16 cellular contexts compared by ENCODE assay signal in the genomic region with DNA sequence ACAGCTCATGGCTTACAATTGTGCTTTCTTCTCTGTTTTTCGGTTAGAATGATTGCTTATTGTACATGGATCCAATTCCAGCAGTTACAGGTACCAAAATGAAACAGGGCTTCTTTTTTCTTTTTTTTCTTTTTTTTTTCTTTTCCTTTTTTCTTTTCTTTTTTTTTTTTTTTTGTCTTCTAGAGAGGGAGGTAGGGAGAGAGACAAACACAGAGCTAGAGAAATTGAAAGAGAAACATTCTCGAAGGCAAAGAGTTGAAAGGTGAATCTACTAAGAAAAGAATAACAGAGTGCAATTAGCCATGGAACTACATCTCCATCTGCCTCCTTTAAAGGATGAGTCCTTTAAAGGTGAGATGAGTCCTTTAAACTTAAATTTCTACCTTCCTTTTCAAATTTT. TPM values are rescaled to one million over a fixed set of nuclear protein-coding genes. Genes with fewer than 3 reads are reported as not detected.
DNase-seq lines count a peak whose midpoint lies in the region; ATAC-seq, FAIRE-seq and TF ChIP-seq lines count a peak whose summit lies in the region.
"Had no signal": no experiment of that assay in that cellular context is flagged by ENCODE, and none has a peak within 500 bp of the region (broad histone marks: within the 10 kb centered on the region; RNA-seq: fewer than 3 reads in every experiment).

No MANE protein-coding gene starts in this region.

- H3K4me1 ChIP-seq in PC-3 (ENCODE audit: insufficient read depth, low read length) (peaks cover 7% of the 10 kb centered on the region), H1 (replicated peaks in 1 of 4; ENCODE audit: control insufficient read depth in 3 of 4, insufficient read depth in 4 of 4, low read length in 3 of 4) (peaks cover 0 to 8% (median 2%) of the 10 kb centered on the region in 4 experiments; a peak in 3 of 7 replicates), mesodermal cell (ENCODE audit: control insufficient read depth, insufficient read depth, low read length, poor library complexity, severe bottlenecking) (peaks cover 2% of the 10 kb centered on the region), thyroid gland (peaks cover 3 to 23% of the 10 kb centered on the region in 2 donors)

- H2AK5ac ChIP-seq in H1 (ENCODE audit: low read depth, low read length) = no peak overlapping the region

- peaks cover 46% of the 10 kb centered on the region for H3K27me3 Mint-ChIP-seq in type B pancreatic cell

- H3K4me2 ChIP-seq in PC-3 (ENCODE audit: low read length) (peak overlapping the region; percentile 90), H1 (ENCODE audit: insufficient read depth in 1 of 2, low read depth in 2 of 2, low read length in 2 of 2) (peak overlapping the region; percentile 94 to 98)

- H3K18ac ChIP-seq in H1 (ENCODE audit: extremely low read depth, low read length) = no peak overlapping the region

- peaks cover 16% of the 10 kb centered on the region for H3K4me1 Mint-ChIP-seq in type B pancreatic cell (ENCODE audit: unreplicated experiment)
- H3K4me1 Mint-ChIP-seq: activated naive CD4-positive, alpha-beta T cell treated with anti-CD3 and anti-CD28 coated beads, Interleukin-2, amount 50 U/mL, for 24 hours had no signal

- TF ChIP-seq POLR2A in H1 (IDR thresholded peaks at IDR 0.05; ENCODE audit: control extremely low read depth in 1 of 2, low read depth in 2 of 2, low read length in 2 of 2) (no peak), thyroid gland (IDR thresholded peaks at IDR 0.05) (no peak)

- no peak overlapping the region for H3K4ac ChIP-seq in H1 (replicated peaks; ENCODE audit: insufficient read length, low read depth, low read length)

- peaks cover 11% of the 10 kb centered on the region for H3K23me2 ChIP-seq in H1 (ENCODE audit: low read depth, low read length)

- H3K27ac Mint-ChIP-seq in type B pancreatic cell = no peak overlapping the region
- H3K27ac Mint-ChIP-seq: activated naive CD4-positive, alpha-beta T cell treated with anti-CD3 and anti-CD28 coated beads, Interleukin-2, amount 50 U/mL, for 24 hours; CD4-positive, alpha-beta T cell had no signal

- FAIRE-seq in H1 (lab: Jason Lieb, UNC) = no peak
- FAIRE-seq: keratinocyte had no signal

- H3K27me3 ChIP-seq in PC-3 (ENCODE audit: low read length) (no peaks in the 10 kb centered on the region), H1 (replicated peaks in 1 of 4; ENCODE audit: control insufficient read depth in 3 of 4, extremely low read depth in 1 of 4, insufficient read depth in 3 of 4, low read length in 3 of 4) (peaks cover 0 to 3% (median 0%) of the 10 kb centered on the region in 4 experiments; a peak in 2 of 7 replicates), thyroid gland (peaks cover 10% of the 10 kb centered on the region)

- no peak overlapping the region for H2BK20ac ChIP-seq in H1 (ENCODE audit: low read length)

- POLR2A ChIA-PET in PC-3 (lab: Charles Lee; ENCODE audit: unreplicated experiment) = interaction anchor here (0.7 kb wide), 1 partner anchor 667 kb away, joined by 3 read pairs; no protein-coding TSS in a partner anchor
- POLR2A ChIA-PET in H1 (lab: Charles Lee; ENCODE audit: partially characterized antibody) = interaction anchor here (0.7 to 1.5 kb wide), 3 partner anchors 13 to 665 kb away, joined by 3 to 7 read pairs (median 3); a partner anchor contains a TSS

- H2AFZ ChIP-seq in PC-3 (ENCODE audit: low read length) (no peak overlapping the region), H1 (ENCODE audit: low read length) (no peak overlapping the region)

- H3K4me3 Mint-ChIP-seq in type B pancreatic cell = peak overlapping the region; percentile 91
- H3K4me3 Mint-ChIP-seq: activated naive CD4-positive, alpha-beta T cell treated with anti-CD3 and anti-CD28 coated beads, Interleukin-2, amount 50 U/mL, for 24 hours; CD4-positive, alpha-beta T cell had no signal

- no peak overlapping the region for H4K8ac ChIP-seq in H1 (ENCODE audit: extremely low read depth, insufficient read depth, low read length)

- intact Hi-C loops in PC-3 (cut with micrococcal nuclease) = loop anchor here (5.0 kb wide), 1 partner anchor 62 kb away; no protein-coding TSS in a partner anchor
- intact Hi-C loops in thyroid gland (cut with DNase I) = no loop called here

- no peak for TF ChIP-seq RAD21 in H1 (IDR thresholded peaks at IDR 0.05 in 1 of 2, conservative IDR thresholded peaks at IDR 0.05 in 1 of 2; ENCODE audit: low read depth in 2 of 2, low read length in 2 of 2)

- no peak overlapping the region for H4K91ac ChIP-seq in H1 (replicated peaks; ENCODE audit: insufficient read length, low read length)

- peak overlapping the region; percentile 77 for H3K4me3 ChIP-seq in PC-3 (ENCODE audit: low read length)
- peak overlapping the region in 3 of 4 experiments; percentile 78 to 93 (median 87); a peak in 7 of 8 replicates for H3K4me3 ChIP-seq in H1 (ENCODE audit: extremely low read depth in 1 of 4, insufficient read depth in 2 of 4, low read depth in 3 of 4, low read length in 4 of 4)
- peak overlapping the region; percentile 79 for H3K4me3 ChIP-seq in mesodermal cell (ENCODE audit: extremely low read depth, insufficient read depth, low read length, poor library complexity, severe bottlenecking)
- no peak overlapping the region for H3K4me3 ChIP-seq in thyroid gland (replicated peaks in 1 of 3)

- 51% methylated on average over 2 of the region's 2 CpGs; no CpG with 5 or more reads in 1 of the 2 experiments for WGBS in H1 (ENCODE audit: extremely low coverage in 1 of 2, insufficient coverage in 1 of 2, insufficient read length in 1 of 2, insufficient replicate concordance in 2 of 2, low coverage in 1 of 2, low lambda C conversion rate in 2 of 2, missing lambda C conversion rate in 1 of 2), 2 experiments
- no CpG with 5 or more reads among the region's 2 CpGs for WGBS in mesodermal cell (ENCODE audit: insufficient coverage in 2 of 2), 2 experiments
- WGBS in thyroid gland, 2 donors = 73 to 79% methylated on average over 2 of the region's 2 CpGs

- H3K27ac ChIP-seq in PC-3 (ENCODE audit: low read length) (no peak overlapping the region), H1 (ENCODE audit: low read depth, low read length) (no peak overlapping the region), mesodermal cell (ENCODE audit: low read depth, low read length, severe bottlenecking) (no peak overlapping the region), thyroid gland (no peak overlapping the region)
- H3K27ac ChIP-seq: SK-N-MC had no signal

- BruUV-seq in PC-3 (replicated peaks; lab: Mats Ljungman, UMichigan) = no TSS peak

- no peak overlapping the region for H2BK12ac ChIP-seq in H1 (ENCODE audit: low read depth, low read length)

- ATAC-seq in PC-3 (no peak), HG03280 (IDR thresholded peaks at IDR 0.05; ENCODE audit: unreplicated experiment) (no peak), GM21423 (IDR thresholded peaks at IDR 0.05; ENCODE audit: unreplicated experiment) (no peak)

- TF ChIP-seq CTCF in PC-3 (conservative IDR thresholded peaks at IDR 0.05; ENCODE audit: low read depth, low read length) = no peak
- TF ChIP-seq CTCF in H1 (IDR thresholded peaks at IDR 0.05; ENCODE audit: control extremely low read depth in 1 of 3, insufficient read depth in 1 of 3, low read depth in 1 of 3, low read length in 3 of 3) = no peak
- no peak for TF ChIP-seq CTCF in type B pancreatic cell (conservative IDR thresholded peaks at IDR 0.05)
- no peak for TF ChIP-seq CTCF in thyroid gland (IDR thresholded peaks at IDR 0.05)

- no peaks in the 10 kb centered on the region for H3F3A ChIP-seq in PC-3 (ENCODE audit: low read length, unreplicated experiment)

- H3K79me1 ChIP-seq in H1 (ENCODE audit: low read depth, low read length) = 0 out of 2 replicates have a peak, but pooled peaks cover 3% of the 10 kb centered on the region

- H3K36me3 ChIP-seq in PC-3 (ENCODE audit: low read depth, low read length) (no peaks in the 10 kb centered on the region), H1 (ENCODE audit: control insufficient read depth in 2 of 4, insufficient read depth in 4 of 4, low read length in 3 of 4) (peaks cover 0 to 3% (median 0%) of the 10 kb centered on the region in 4 experiments; a peak in 1 of 8 replicates), mesodermal cell (ENCODE audit: control insufficient read depth, insufficient read depth, low read length) (no peaks in the 10 kb centered on the region), thyroid gland (no peaks in the 10 kb centered on the region)

- DNase-seq in PC-3 (no peak), H1 (ENCODE audit: low read depth in 1 of 2, low spot score in 2 of 2) (no peak), type B pancreatic cell (ENCODE audit: extremely low spot score, unreplicated experiment) (no peak), ecto neural progenitor cell (ENCODE audit: low spot score) (no peak), thyroid gland (no peak)
- DNase-seq: CD4-positive, alpha-beta T cell; cortex of kidney; EL; naive B cell; NCI-H1930 had no signal

- H3K23ac ChIP-seq in H1 (ENCODE audit: insufficient read length) = no peak overlapping the region

- H3K9me3 ChIP-seq in PC-3 (ENCODE audit: low read length) = no peaks in the 10 kb centered on the region
- no peaks in the 10 kb centered on the region for H3K9me3 ChIP-seq in H1 (ENCODE audit: insufficient read depth in 2 of 2, low read depth in 1 of 2, low read length in 1 of 2)
- H3K9me3 ChIP-seq in mesodermal cell (ENCODE audit: control insufficient read depth, low read length) = no peaks in the 10 kb centered on the region
- no peaks in the 10 kb centered on the region for H3K9me3 ChIP-seq in thyroid gland

- H3K36me3 Mint-ChIP-seq in type B pancreatic cell = no peaks in the 10 kb centered on the region
- H3K36me3 Mint-ChIP-seq: activated naive CD4-positive, alpha-beta T cell treated with anti-CD3 and anti-CD28 coated beads, Interleukin-2, amount 50 U/mL, for 24 hours had no signal

- peak overlapping the region; percentile 34; the same call in 1 of the 2 replicates for H3K9ac ChIP-seq in PC-3 (ENCODE audit: low read length)
- H3K9ac ChIP-seq in H1 (replicated peaks in 1 of 4; ENCODE audit: extremely low read depth in 1 of 4, low read depth in 3 of 4, low read length in 3 of 4) = no peak overlapping the region

- no peak overlapping the region for H2BK120ac ChIP-seq in H1 (replicated peaks; ENCODE audit: low read depth, low read length)

- no peak overlapping the region for H3K56ac ChIP-seq in H1 (replicated peaks; ENCODE audit: insufficient read length, low read depth, low read length)

- no peak overlapping the region for H3K14ac ChIP-seq in H1 (ENCODE audit: insufficient read length)

- CTCF ChIA-PET in PC-3 (lab: Charles Lee) = no interaction called here
- CTCF ChIA-PET in H1 (lab: Charles Lee; ENCODE audit: partially characterized antibody) = interaction anchor here (1.3 kb wide), 1 partner anchor 19 kb away, joined by 4 read pairs; no protein-coding TSS in a partner anchor

- no peak overlapping the region for H4K5ac ChIP-seq in H1 (ENCODE audit: insufficient read length, low read depth, low read length)

- TF ChIP-seq EP300 in H1 (IDR thresholded peaks at IDR 0.05; ENCODE audit: borderline replicate concordance in 1 of 2, low read depth in 2 of 2, low read length in 2 of 2) = no peak

- no peak overlapping the region for H2BK5ac ChIP-seq in H1 (ENCODE audit: low read depth, low read length)

- no peak overlapping the region for H2BK15ac ChIP-seq in H1 (ENCODE audit: low read length)

- H4K20me1 ChIP-seq in PC-3 (ENCODE audit: low read length) = no peaks in the 10 kb centered on the region
- H4K20me1 ChIP-seq in H1 (replicated peaks in 1 of 2; ENCODE audit: control insufficient read depth in 1 of 2, insufficient read depth in 2 of 2, low read length in 2 of 2) = no peaks in the 10 kb centered on the region

- no peaks in the 10 kb centered on the region for H3K9me3 Mint-ChIP-seq in type B pancreatic cell
- H3K9me3 Mint-ChIP-seq: activated naive CD4-positive, alpha-beta T cell treated with anti-CD3 and anti-CD28 coated beads, Interleukin-2, amount 50 U/mL, for 24 hours had no signal

- no peaks in the 10 kb centered on the region for H3K9me2 ChIP-seq in PC-3 (replicated peaks; ENCODE audit: low read length)

- H3K79me2 ChIP-seq in PC-3 (ENCODE audit: low read length) = peaks cover 30% of the 10 kb centered on the region; the same call in 1 of the 2 replicates
- peaks cover 4 to 29% of the 10 kb centered on the region in 2 experiments for H3K79me2 ChIP-seq in H1 (ENCODE audit: control insufficient read depth in 1 of 2, insufficient read depth in 2 of 2, low read length in 2 of 2)

RNA-seq across cellular contexts. Expression of a gene that starts 1.0 kb away (rescaled TPM):
- total RNA-seq in PC-3 (2014; rRNA removed) = 11.7 and 13.8 TPM in 2 replicates
- total RNA-seq in H1 (2021; fragmentation: NEBNext Ultra II Directional; extraction: Animal tissue kit (Norgen Biotek cat#: 25700)) = 41.7 and 47.2 TPM in 2 replicates
- polyA plus RNA-seq in H1 (2011; rRNA removed) = 9.3 and 14.7 TPM in 2 replicates
- polyA plus RNA-seq in H1 (2011; cell fraction: cytosol; rRNA removed) = 18.9 TPM
- polyA plus RNA-seq in H1 (2011; cell fraction: nucleus; rRNA removed) = 9.1 TPM
- polyA plus RNA-seq in H1 (2012, experiment 1 of 2) = 18.1 to 42.5 TPM (median 22.4 TPM) in 4 replicates
- polyA plus RNA-seq in H1 (2012, experiment 2 of 2) = 2.8 TPM
- 105 TPM for polyA plus RNA-seq in H1 (2013, experiment 1 of 2)
- polyA plus RNA-seq in H1 (2013, experiment 2 of 2) = 108 TPM
- polyA minus RNA-seq in H1 (2011; rRNA and poly(A)+ RNA removed) = 35.5 and 63.5 TPM in 2 replicates
- 24.9 TPM for polyA minus RNA-seq in H1 (2011; cell fraction: cytosol; rRNA and poly(A)+ RNA removed)
- 50.2 TPM for polyA minus RNA-seq in H1 (2011; cell fraction: nucleus; rRNA and poly(A)+ RNA removed)
- 154 TPM for polyA plus RNA-seq in mesodermal cell (2013, experiment 1 of 2)
- polyA plus RNA-seq in mesodermal cell (2013, experiment 2 of 2) = 174 TPM
- total RNA-seq in type B pancreatic cell (ENCODE audit: low replicate concordance) = 15.4 and 19.1 TPM in 2 replicates
- total RNA-seq in thyroid gland = 1 to 10 TPM; 2.0 to 5.5 (median 3.3) TPM
- total RNA-seq: CD4-positive, alpha-beta T cell had no signal

Comparison
In these comparisons a context has a peak if more than half of its experiments do, and no peak if none do; other contexts are left out.
1. H3K4me3 ChIP-seq: peak in PC-3 (single experiment), H1 (3 of 4) and mesodermal cell (single experiment); none in thyroid gland (0 of 3).